In genomic region chr20:49270177-49270576, GRCh38 we compare ENCODE assay signal across 1 cellular context.
TF ChIP-seq lines count a peak whose summit lies in the region.

No MANE protein-coding gene starts in this region.

TF ChIP-seq in SK-N-SH, 30 proteins besides CTCF, POLR2A, EP300 and RAD21 (continued from another document):
- TF ChIP-seq, protein P1, sequence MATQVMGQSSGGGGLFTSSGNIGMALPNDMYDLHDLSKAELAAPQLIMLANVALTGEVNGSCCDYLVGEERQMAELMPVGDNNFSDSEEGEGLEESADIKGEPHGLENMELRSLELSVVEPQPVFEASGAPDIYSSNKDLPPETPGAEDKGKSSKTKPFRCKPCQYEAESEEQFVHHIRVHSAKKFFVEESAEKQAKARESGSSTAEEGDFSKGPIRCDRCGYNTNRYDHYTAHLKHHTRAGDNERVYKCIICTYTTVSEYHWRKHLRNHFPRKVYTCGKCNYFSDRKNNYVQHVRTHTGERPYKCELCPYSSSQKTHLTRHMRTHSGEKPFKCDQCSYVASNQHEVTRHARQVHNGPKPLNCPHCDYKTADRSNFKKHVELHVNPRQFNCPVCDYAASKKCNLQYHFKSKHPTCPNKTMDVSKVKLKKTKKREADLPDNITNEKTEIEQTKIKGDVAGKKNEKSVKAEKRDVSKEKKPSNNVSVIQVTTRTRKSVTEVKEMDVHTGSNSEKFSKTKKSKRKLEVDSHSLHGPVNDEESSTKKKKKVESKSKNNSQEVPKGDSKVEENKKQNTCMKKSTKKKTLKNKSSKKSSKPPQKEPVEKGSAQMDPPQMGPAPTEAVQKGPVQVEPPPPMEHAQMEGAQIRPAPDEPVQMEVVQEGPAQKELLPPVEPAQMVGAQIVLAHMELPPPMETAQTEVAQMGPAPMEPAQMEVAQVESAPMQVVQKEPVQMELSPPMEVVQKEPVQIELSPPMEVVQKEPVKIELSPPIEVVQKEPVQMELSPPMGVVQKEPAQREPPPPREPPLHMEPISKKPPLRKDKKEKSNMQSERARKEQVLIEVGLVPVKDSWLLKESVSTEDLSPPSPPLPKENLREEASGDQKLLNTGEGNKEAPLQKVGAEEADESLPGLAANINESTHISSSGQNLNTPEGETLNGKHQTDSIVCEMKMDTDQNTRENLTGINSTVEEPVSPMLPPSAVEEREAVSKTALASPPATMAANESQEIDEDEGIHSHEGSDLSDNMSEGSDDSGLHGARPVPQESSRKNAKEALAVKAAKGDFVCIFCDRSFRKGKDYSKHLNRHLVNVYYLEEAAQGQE (IDR thresholded peaks at IDR 0.05; ENCODE audit: low read depth, low read length): no peak
- TF ChIP-seq ZBTB33 (IDR thresholded peaks at IDR 0.05; ENCODE audit: borderline replicate concordance, low read depth): no peak
- TF ChIP-seq JUND (IDR thresholded peaks at IDR 0.05): no peak
- TF ChIP-seq POLR2AphosphoS5 (IDR thresholded peaks at IDR 0.05; ENCODE audit: low read depth, low read length): no peak
- TF ChIP-seq NRF1 (IDR thresholded peaks at IDR 0.05; ENCODE audit: low read depth, low read length): no peak
